1 cellular context compared by ENCODE assay signal in genomic region chrX:23736030-23736429, GRCh38.
TF ChIP-seq lines count a peak whose summit lies in the region.

No MANE protein-coding gene starts in this region.

TF ChIP-seq in HEK293, 187 proteins besides CTCF, POLR2A, EP300 and RAD21 (continued from another document):
- TF ChIP-seq BCL6B (tag by site-specific recombination; IDR thresholded peaks at IDR 0.05) = peak; percentile 26; the same call in 1 of the 2 replicates
- TF ChIP-seq KLF16 (tag by site-specific recombination; IDR thresholded peaks at IDR 0.05) = no peak
- TF ChIP-seq ZNF211 (tag by site-specific recombination; IDR thresholded peaks at IDR 0.05; ENCODE audit: low read depth) = no peak
- TF ChIP-seq ZNF654 (tag by site-specific recombination; IDR thresholded peaks at IDR 0.05; ENCODE audit: low read depth) = no peak
- no peak for TF ChIP-seq ZNF37A (tag by site-specific recombination; IDR thresholded peaks at IDR 0.05)
- TF ChIP-seq ZFP37 (tag by site-specific recombination; IDR thresholded peaks at IDR 0.05) = no peak
- no peak for TF ChIP-seq TRIM28 (IDR thresholded peaks at IDR 0.05; ENCODE audit: borderline replicate concordance, low read length)
- TF ChIP-seq ZBTB20 (tag by site-specific recombination; IDR thresholded peaks at IDR 0.05) = no peak
- TF ChIP-seq FEZF1 (tag by site-specific recombination; IDR thresholded peaks at IDR 0.05) = 0 out of 2 replicates have a peak, but pooled peaks have one; percentile 37
- TF ChIP-seq SCRT1 (tag by site-specific recombination; IDR thresholded peaks at IDR 0.05; ENCODE audit: borderline replicate concordance) = no peak
- no peak for TF ChIP-seq ZNF184 (tag by site-specific recombination; IDR thresholded peaks at IDR 0.05)
- TF ChIP-seq ZNF433 (tag by site-specific recombination; IDR thresholded peaks at IDR 0.05; ENCODE audit: low read depth) = no peak
- TF ChIP-seq OSR2 (tag by site-specific recombination; IDR thresholded peaks at IDR 0.05) = peak; percentile 81
- TF ChIP-seq TCF7L2 (IDR thresholded peaks at IDR 0.05; ENCODE audit: borderline replicate concordance, low read depth, low read length) = 0 out of 2 replicates have a peak, but pooled peaks have one; percentile 31
- no peak for TF ChIP-seq ZNF513 (tag by site-specific recombination; IDR thresholded peaks at IDR 0.05)
- TF ChIP-seq ZBTB1 (tag by site-specific recombination; IDR thresholded peaks at IDR 0.05) = no peak
- TF ChIP-seq ZEB2 (tag by site-specific recombination; IDR thresholded peaks at IDR 0.05) = no peak
- TF ChIP-seq ZNF843 (tag by site-specific recombination; IDR thresholded peaks at IDR 0.05) = peak; percentile 17; the same call in 1 of the 2 replicates
- no peak for TF ChIP-seq PRDM1 (tag by site-specific recombination; IDR thresholded peaks at IDR 0.05)
- TF ChIP-seq WT1 (tag by site-specific recombination; IDR thresholded peaks at IDR 0.05) = peak; percentile 64; the same call in 1 of the 2 replicates
- TF ChIP-seq ZBTB48 (tag by site-specific recombination; IDR thresholded peaks at IDR 0.05) = no peak
- TF ChIP-seq ZNF2 (tag by site-specific recombination; IDR thresholded peaks at IDR 0.05) = no peak
